ENCODE assay signal across 11 cellular contexts in the genomic region with DNA sequence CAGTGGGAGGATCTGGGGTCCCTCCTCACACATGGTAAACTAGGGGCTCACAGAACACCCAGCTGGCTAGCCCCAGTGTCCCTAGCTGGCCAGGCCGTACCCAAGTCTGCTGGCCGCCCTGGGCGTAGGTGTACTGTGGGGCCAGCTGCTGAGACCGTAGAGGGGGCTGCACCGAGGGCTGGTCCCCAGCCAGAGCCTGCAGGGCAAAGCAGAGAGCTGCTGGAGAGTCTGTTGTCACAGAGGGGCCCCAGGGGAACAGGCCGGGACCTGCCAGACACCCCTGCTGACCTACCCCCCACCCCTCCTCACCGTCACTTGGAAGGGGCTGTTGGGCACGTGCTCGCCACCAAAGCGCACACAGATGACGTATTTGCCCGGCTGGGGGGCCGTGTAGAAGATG.
"Had no signal": no experiment of that assay in that cellular context is flagged by ENCODE, and none has a peak within 500 bp of the region (broad histone marks: within the 10 kb centered on the region; RNA-seq: fewer than 3 reads in every experiment).

No MANE protein-coding gene starts in this region.

- H3K27ac ChIP-seq: adrenal gland, body of pancreas, neural progenitor cell, ovary had no signal

- ATAC-seq: body of pancreas, SK-N-SH treated with all-trans-retinoic acid at 6 μM for 48 hours had no signal

- H3K27me3 Mint-ChIP-seq: activated B cell treated with CpG ODN at 0.5 μM for 24 hours; activated CD4-positive, alpha-beta T cell treated with anti-CD3 and anti-CD28 coated beads, Interleukin-2, amount 10 ng/mL, durations not matched to agents 24 days and 14 days; dendritic cell treated with granulocyte-macrophage colony-stimulating factor and Interleukin-4, amounts not matched to agents 40 ng/mL and 50 ng/mL, for 4 days had no signal

- H3K4me3 ChIP-seq: adrenal gland, body of pancreas, neural progenitor cell, ovary, stomach had no signal

- H3K9me3 ChIP-seq: adrenal gland, body of pancreas, ovary, stomach had no signal

- H3K27ac Mint-ChIP-seq: activated B cell treated with CpG ODN at 0.5 μM for 24 hours; activated CD4-positive, alpha-beta T cell treated with anti-CD3 and anti-CD28 coated beads, Interleukin-2, amount 10 ng/mL, durations not matched to agents 24 days and 14 days; dendritic cell treated with granulocyte-macrophage colony-stimulating factor and Interleukin-4, amounts not matched to agents 40 ng/mL and 50 ng/mL, for 4 days; endodermal cell; neural progenitor cell had no signal

- H3K36me3 ChIP-seq: neural progenitor cell, ovary had no signal

- H3K9me3 Mint-ChIP-seq: activated B cell treated with CpG ODN at 0.5 μM for 24 hours; activated CD4-positive, alpha-beta T cell treated with anti-CD3 and anti-CD28 coated beads, Interleukin-2, amount 10 ng/mL, durations not matched to agents 24 days and 14 days; dendritic cell treated with granulocyte-macrophage colony-stimulating factor and Interleukin-4, amounts not matched to agents 40 ng/mL and 50 ng/mL, for 4 days had no signal

- H3K4me2 ChIP-seq: neural progenitor cell had no signal

- H3K27me3 ChIP-seq: adrenal gland, body of pancreas, neural progenitor cell, ovary, stomach had no signal

- H3K9ac ChIP-seq: neural progenitor cell had no signal

- H2AFZ ChIP-seq: neural progenitor cell had no signal

- H3K4me1 ChIP-seq: adrenal gland, body of pancreas, neural progenitor cell had no signal

- H3K4me3 Mint-ChIP-seq: activated B cell treated with CpG ODN at 0.5 μM for 24 hours; activated CD4-positive, alpha-beta T cell treated with anti-CD3 and anti-CD28 coated beads, Interleukin-2, amount 10 ng/mL, durations not matched to agents 24 days and 14 days; dendritic cell treated with granulocyte-macrophage colony-stimulating factor and Interleukin-4, amounts not matched to agents 40 ng/mL and 50 ng/mL, for 4 days; endodermal cell; neural progenitor cell had no signal

- H3K4me1 Mint-ChIP-seq: endodermal cell, neural progenitor cell had no signal

- DNase-seq: activated B cell treated with CpG ODN at 0.5 μM for 24 hours; activated CD4-positive, alpha-beta T cell treated with anti-CD3 and anti-CD28 coated beads, Interleukin-2, amount 10 ng/mL, durations not matched to agents 24 days and 14 days; activated naive CD4-positive, alpha-beta T cell treated with anti-CD3 and anti-CD28 coated beads, Interleukin-2, amount 50 U/mL, for 16 hours; adrenal gland; body of pancreas; endodermal cell; ovary; stomach had no signal
